ENCODE assay signal across 8 cellular contexts in genomic region chr20:54103067-54103761, GRCh38. TPM values are rescaled to one million over a fixed set of nuclear protein-coding genes. Genes with fewer than 3 reads are reported as not detected.
DNase-seq lines count a peak whose midpoint lies in the region; FAIRE-seq and TF ChIP-seq lines count a peak whose summit lies in the region.

No MANE protein-coding gene starts in this region.

- no peak overlapping the region for H3K4me3 ChIP-seq in H7 (ENCODE audit: insufficient read depth, low read depth, low read length)
- no peak overlapping the region for H3K4me3 ChIP-seq in MG63
- no peak overlapping the region for H3K4me3 ChIP-seq in bronchial epithelial cell (ENCODE audit: low read depth, low read length)

- no peak overlapping the region for H3K27ac ChIP-seq in VCaP

- FAIRE-seq in bronchial epithelial cell (lab: Jason Lieb, UNC): no peak

- H3K27me3 ChIP-seq in H7 (ENCODE audit: control insufficient read depth, insufficient read depth, low read length) (no peaks in the 10 kb centered on the region), MG63 (no peaks in the 10 kb centered on the region), bronchial epithelial cell (ENCODE audit: control insufficient read depth, insufficient read depth, low read length) (no peaks in the 10 kb centered on the region)

- peak; percentile 2 to 60 (median 41) for DNase-seq in NCI-H1417 (lab: John Stamatoyannopoulos, UW)
- DNase-seq in NCI-H1417 treated with DMSO at 0.1 percent for 48 hours (lab: John Stamatoyannopoulos, UW): no peak
- DNase-seq in H7: peak; percentile 77
- DNase-seq in MG63: peak; percentile 74
- peak; percentile 44 for DNase-seq in bronchial epithelial cell (ENCODE audit: low read depth)
- peak; percentile 81 for DNase-seq in left kidney (ENCODE audit: low read depth, low spot score)
- peak; percentile 59 to 78 (median 62) for DNase-seq in stimulated activated CD4-positive, alpha-beta T cell treated with anti-CD3 and anti-CD28 coated beads, TNF-alpha, amount 100 ng/mL, for 24 hours (ENCODE audit: low read depth in 3 of 3)

- H3K9me3 ChIP-seq in MG63: no peaks in the 10 kb centered on the region

- TF ChIP-seq CTCF in VCaP (conservative IDR thresholded peaks at IDR 0.05) (peak; percentile 81), bronchial epithelial cell (IDR thresholded peaks at IDR 0.05; ENCODE audit: insufficient read depth, low read length, severe bottlenecking) (peak; percentile 81)

- H3K36me3 ChIP-seq in H7 (replicated peaks; ENCODE audit: control insufficient read depth, insufficient read depth, low read length) (no peaks in the 10 kb centered on the region), MG63 (no peaks in the 10 kb centered on the region), bronchial epithelial cell (ENCODE audit: control insufficient read depth, insufficient read depth, low read length) (no peaks in the 10 kb centered on the region)

RNA-seq across cellular contexts. Expression of gene BCAS1, which starts 32.8 kb away (rescaled TPM):
- 0.07 TPM in 1 of 2 replicates, not detected in the other for total RNA-seq in H7 (2014; rRNA removed; shearing (Covaris generic))
- not detected in 2 replicates for total RNA-seq in MG63 (2014; rRNA removed; shearing (Covaris generic); ENCODE audit: low replicate concordance)
- total RNA-seq in bronchial epithelial cell: 0.90 TPM in 1 of 2 replicates, not detected in the other
